2 cellular contexts compared by ENCODE assay signal in genomic region chr4:38223801-38224236, GRCh38.
TF ChIP-seq lines count a peak whose summit lies in the region.

No MANE protein-coding gene starts in this region.

TF ChIP-seq in HepG2, 621 proteins besides CTCF, POLR2A, EP300 and RAD21 (continued from another document and continues in another):
- no peak for TF ChIP-seq ZNF772 (CRISPR knock-in tag; IDR thresholded peaks at IDR 0.05)
- TF ChIP-seq CEBPG (CRISPR knock-in tag; IDR thresholded peaks at IDR 0.05) = peak; percentile 76
- no peak for TF ChIP-seq RXRA (CRISPR knock-in tag; IDR thresholded peaks at IDR 0.05)
- TF ChIP-seq IKZF5 (CRISPR knock-in tag; IDR thresholded peaks at IDR 0.05) = no peak
- TF ChIP-seq FOXM1 (CRISPR knock-in tag; IDR thresholded peaks at IDR 0.05) = no peak
- TF ChIP-seq ZBTB43 (CRISPR knock-in tag; conservative IDR thresholded peaks at IDR 0.05) = 0 out of 2 replicates have a peak, but pooled peaks have one; percentile 43
- TF ChIP-seq, protein P1, sequence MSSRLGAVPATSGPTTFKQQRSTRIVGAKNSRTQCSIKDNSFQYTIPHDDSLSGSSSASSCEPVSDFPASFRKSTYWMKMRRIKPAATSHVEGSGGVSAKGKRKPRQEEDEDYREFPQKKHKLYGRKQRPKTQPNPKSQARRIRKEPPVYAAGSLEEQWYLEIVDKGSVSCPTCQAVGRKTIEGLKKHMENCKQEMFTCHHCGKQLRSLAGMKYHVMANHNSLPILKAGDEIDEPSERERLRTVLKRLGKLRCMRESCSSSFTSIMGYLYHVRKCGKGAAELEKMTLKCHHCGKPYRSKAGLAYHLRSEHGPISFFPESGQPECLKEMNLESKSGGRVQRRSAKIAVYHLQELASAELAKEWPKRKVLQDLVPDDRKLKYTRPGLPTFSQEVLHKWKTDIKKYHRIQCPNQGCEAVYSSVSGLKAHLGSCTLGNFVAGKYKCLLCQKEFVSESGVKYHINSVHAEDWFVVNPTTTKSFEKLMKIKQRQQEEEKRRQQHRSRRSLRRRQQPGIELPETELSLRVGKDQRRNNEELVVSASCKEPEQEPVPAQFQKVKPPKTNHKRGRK (CRISPR knock-in tag; IDR thresholded peaks at IDR 0.05) = no peak
- no peak for TF ChIP-seq SRSF9 (IDR thresholded peaks at IDR 0.05; ENCODE audit: borderline replicate concordance, insufficient read depth, low read depth, low read length, poor library complexity, severe bottlenecking)
- no peak for TF ChIP-seq ZNF572 (CRISPR knock-in tag; IDR thresholded peaks at IDR 0.05)
- 0 out of 2 replicates have a peak, but pooled peaks have one; percentile 28 for TF ChIP-seq RERE (CRISPR knock-in tag; IDR thresholded peaks at IDR 0.05; ENCODE audit: low read depth)
- TF ChIP-seq HOXA3 (CRISPR knock-in tag; IDR thresholded peaks at IDR 0.05) = peak; percentile 16; the same call in 1 of the 2 replicates
- TF ChIP-seq ASH2L (IDR thresholded peaks at IDR 0.05; ENCODE audit: insufficient read length, low read depth, low read length) = peak; percentile 46
- no peak for TF ChIP-seq SYNCRIP (IDR thresholded peaks at IDR 0.05; ENCODE audit: insufficient read depth, low read depth, low read length)
- no peak for TF ChIP-seq SMAD3 (CRISPR knock-in tag; IDR thresholded peaks at IDR 0.05)
- TF ChIP-seq HNF4A (CRISPR knock-in tag; IDR thresholded peaks at IDR 0.05) = peak; percentile 62
- TF ChIP-seq RBM39 (IDR thresholded peaks at IDR 0.05; ENCODE audit: low read depth, low read length, poor library complexity, severe bottlenecking) = no peak
- TF ChIP-seq, protein P2, sequence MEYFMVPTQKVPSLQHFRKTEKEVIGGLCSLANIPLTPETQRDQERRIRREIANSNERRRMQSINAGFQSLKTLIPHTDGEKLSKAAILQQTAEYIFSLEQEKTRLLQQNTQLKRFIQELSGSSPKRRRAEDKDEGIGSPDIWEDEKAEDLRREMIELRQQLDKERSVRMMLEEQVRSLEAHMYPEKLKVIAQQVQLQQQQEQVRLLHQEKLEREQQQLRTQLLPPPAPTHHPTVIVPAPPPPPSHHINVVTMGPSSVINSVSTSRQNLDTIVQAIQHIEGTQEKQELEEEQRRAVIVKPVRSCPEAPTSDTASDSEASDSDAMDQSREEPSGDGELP (IDR thresholded peaks at IDR 0.05; ENCODE audit: borderline replicate concordance, low read depth) = no peak
- TF ChIP-seq ZNF317 (CRISPR knock-in tag; IDR thresholded peaks at IDR 0.05) = no peak
- TF ChIP-seq SMAD1 (CRISPR knock-in tag; IDR thresholded peaks at IDR 0.05; ENCODE audit: borderline replicate concordance, low read depth) = no peak
- TF ChIP-seq ZNF263 (CRISPR knock-in tag; IDR thresholded peaks at IDR 0.05) = no peak
- peak; percentile 55 for TF ChIP-seq ATF1 (CRISPR knock-in tag; IDR thresholded peaks at IDR 0.05)

TF ChIP-seq in SK-N-SH, 30 proteins besides CTCF, POLR2A, EP300 and RAD21 (continued from another document):
- TF ChIP-seq SMC3 (IDR thresholded peaks at IDR 0.05; ENCODE audit: low read depth, low read length) (no peak), REST (IDR thresholded peaks at IDR 0.05; ENCODE audit: low read depth, low read length) (no peak), POLR2AphosphoS5 (IDR thresholded peaks at IDR 0.05; ENCODE audit: low read depth, low read length) (no peak), ELF1 (IDR thresholded peaks at IDR 0.05) (no peak), FOXJ3 (CRISPR knock-in tag; IDR thresholded peaks at IDR 0.05) (no peak), EZH2phosphoT487 (IDR thresholded peaks at IDR 0.05; ENCODE audit: borderline replicate concordance, low read depth) (no peak)
- TF ChIP-seq, protein P3, sequence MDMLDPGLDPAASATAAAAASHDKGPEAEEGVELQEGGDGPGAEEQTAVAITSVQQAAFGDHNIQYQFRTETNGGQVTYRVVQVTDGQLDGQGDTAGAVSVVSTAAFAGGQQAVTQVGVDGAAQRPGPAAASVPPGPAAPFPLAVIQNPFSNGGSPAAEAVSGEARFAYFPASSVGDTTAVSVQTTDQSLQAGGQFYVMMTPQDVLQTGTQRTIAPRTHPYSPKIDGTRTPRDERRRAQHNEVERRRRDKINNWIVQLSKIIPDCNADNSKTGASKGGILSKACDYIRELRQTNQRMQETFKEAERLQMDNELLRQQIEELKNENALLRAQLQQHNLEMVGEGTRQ (IDR thresholded peaks at IDR 0.05; ENCODE audit: borderline replicate concordance, low read depth, low read length) = no peak
- TF ChIP-seq, protein P4, sequence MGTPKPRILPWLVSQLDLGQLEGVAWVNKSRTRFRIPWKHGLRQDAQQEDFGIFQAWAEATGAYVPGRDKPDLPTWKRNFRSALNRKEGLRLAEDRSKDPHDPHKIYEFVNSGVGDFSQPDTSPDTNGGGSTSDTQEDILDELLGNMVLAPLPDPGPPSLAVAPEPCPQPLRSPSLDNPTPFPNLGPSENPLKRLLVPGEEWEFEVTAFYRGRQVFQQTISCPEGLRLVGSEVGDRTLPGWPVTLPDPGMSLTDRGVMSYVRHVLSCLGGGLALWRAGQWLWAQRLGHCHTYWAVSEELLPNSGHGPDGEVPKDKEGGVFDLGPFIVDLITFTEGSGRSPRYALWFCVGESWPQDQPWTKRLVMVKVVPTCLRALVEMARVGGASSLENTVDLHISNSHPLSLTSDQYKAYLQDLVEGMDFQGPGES (IDR thresholded peaks at IDR 0.05; ENCODE audit: low read depth, low read length) = no peak
TF ChIP-seq in SK-N-SH: peak in this region for 0.
